Comparison of ENCODE assay signal across 8 cellular contexts in genomic region chr1:18927654-18928272, GRCh38.
DNase-seq lines count a peak whose midpoint lies in the region; ATAC-seq and TF ChIP-seq lines count a peak whose summit lies in the region.

No MANE protein-coding gene starts in this region.

- peak; percentile 31 for ATAC-seq in HG02943 (IDR thresholded peaks at IDR 0.05; ENCODE audit: low read depth, unreplicated experiment)

- H3K27ac ChIP-seq in coronary artery, result peak overlapping the region; percentile 80 to 94

- TF ChIP-seq CTCF in coronary artery (IDR thresholded peaks at IDR 0.05), result no peak

- DNase-seq in SKM-1 treated with dmso at 0.1 percent for 144 hours (lab: John Stamatoyannopoulos, UW; ENCODE audit: unreplicated experiment) (peak; percentile 76), coronary artery (ENCODE audit: low spot score) (no peak), D341Med (ENCODE audit: low spot score) (no peak), pons (ENCODE audit: low spot score) (no peak), NCI-H2029 (lab: John Stamatoyannopoulos, UW) (no peak)
- peak; percentile 60 for DNase-seq in stimulated activated CD4-positive, alpha-beta T cell treated with anti-CD3 and anti-CD28 coated beads, Interleukin-4, amount 100 ng/mL, for 24 hours

- peak overlapping the region; percentile 49; the same call in 1 of the 2 replicates for H3K4me3 ChIP-seq in GM08714 (ENCODE audit: low read length)
- peak overlapping the region; percentile 37 for H3K4me3 ChIP-seq in coronary artery

Comparison
In these comparisons a context has a peak if more than half of its experiments do, and no peak if none do; other contexts are left out.
1. DNase-seq: peak in SKM-1 treated with dmso at 0.1 percent for 144 hours (single experiment) and stimulated activated CD4-positive, alpha-beta T cell treated with anti-CD3 and anti-CD28 coated beads, Interleukin-4, amount 100 ng/mL, for 24 hours (single experiment); none in coronary artery (single experiment), D341Med (single experiment), pons (single experiment) and NCI-H2029 (single experiment).